25 cellular contexts compared by ENCODE assay signal in the genomic region with DNA sequence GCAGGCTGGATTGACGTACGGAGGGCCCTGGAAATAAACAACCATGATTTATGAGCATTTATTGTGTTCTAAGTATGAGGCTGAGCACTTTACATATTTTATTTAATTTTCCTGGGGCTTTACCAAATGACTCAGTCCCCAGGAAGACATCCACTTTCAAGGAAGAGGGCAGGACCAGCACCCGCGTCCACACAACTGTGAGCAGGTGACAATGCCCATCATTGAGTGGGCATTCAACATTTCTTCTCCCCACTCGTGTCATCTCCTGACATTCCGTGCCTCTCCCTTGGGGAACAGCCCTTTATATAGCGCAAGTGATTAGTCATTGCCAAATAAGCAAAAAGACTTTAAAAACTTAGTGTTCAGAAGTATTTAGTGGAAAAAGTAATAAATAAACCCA. TPM values are rescaled to one million over a fixed set of nuclear protein-coding genes. Genes with fewer than 3 reads are reported as not detected.
"Had no signal": no experiment of that assay in that cellular context is flagged by ENCODE, and none has a peak within 500 bp of the region (broad histone marks: within the 10 kb centered on the region; RNA-seq: fewer than 3 reads in every experiment).

No MANE protein-coding gene starts in this region.

- H3K4me3 ChIP-seq: body of pancreas, colonic mucosa, heart right ventricle, mucosa of descending colon, neural progenitor cell, testis had no signal

- H3K27me3 Mint-ChIP-seq: activated CD4-positive, alpha-beta memory T cell treated with anti-CD3 and anti-CD28 coated beads for 36 hours; activated naive CD8-positive, alpha-beta T cell had no signal

- H3K9me3 ChIP-seq: body of pancreas, colonic mucosa, mucosa of descending colon, testis had no signal

- ATAC-seq: activated CD4-positive, alpha-beta T cell treated with anti-CD3 and anti-CD28 coated beads for 36 hours; body of pancreas; mucosa of descending colon; naive thymus-derived CD4-positive, alpha-beta T cell; WTC11 had no signal

- H3K27me3 ChIP-seq: body of pancreas, colonic mucosa, heart right ventricle, neural progenitor cell, testis had no signal

- H3K36me3 Mint-ChIP-seq: activated CD4-positive, alpha-beta memory T cell treated with anti-CD3 and anti-CD28 coated beads for 36 hours; activated naive CD8-positive, alpha-beta T cell; immature natural killer cell; memory B cell; neural progenitor cell; WTC11 had no signal

- H3K9ac ChIP-seq: neural progenitor cell had no signal

- DNase-seq: activated CD4-positive, alpha-beta memory T cell treated with anti-CD3 and anti-CD28 coated beads for 36 hours; activated CD4-positive, alpha-beta T cell treated with anti-CD3 and anti-CD28 coated beads for 36 hours; activated T-cell treated with anti-CD3 and anti-CD28 coated beads for 4 hours; amniotic stem cell; body of pancreas; central memory CD4-positive, alpha-beta T cell; colonic mucosa; erythroblast; heart right ventricle; immature natural killer cell; kidney glomerular epithelial cell; mucosa of descending colon; naive thymus-derived CD4-positive, alpha-beta T cell; right cardiac atrium; small intestine; stimulated activated CD4-positive, alpha-beta T cell treated with anti-CD3 and anti-CD28 coated beads, Interleukin-4, amount 100 ng/mL, for 1 hour; testis had no signal

- H3K27ac Mint-ChIP-seq: activated CD4-positive, alpha-beta memory T cell treated with anti-CD3 and anti-CD28 coated beads for 36 hours; activated CD4-positive, alpha-beta T cell treated with anti-CD3 and anti-CD28 coated beads for 36 hours; activated naive CD8-positive, alpha-beta T cell; immature natural killer cell; memory B cell; naive thymus-derived CD4-positive, alpha-beta T cell; neural progenitor cell; progenitor cell of endocrine pancreas; T-helper 2 cell treated with Interferon-gamma antibody and Interleukin-4, amounts not matched to agents 5 μg/mL and 100 μg/mL, for 36 hours; WTC11 had no signal

- H3K4me2 ChIP-seq: neural progenitor cell had no signal

- H3K4me3 Mint-ChIP-seq: activated CD4-positive, alpha-beta memory T cell treated with anti-CD3 and anti-CD28 coated beads for 36 hours; activated CD4-positive, alpha-beta T cell treated with anti-CD3 and anti-CD28 coated beads for 36 hours; activated naive CD8-positive, alpha-beta T cell; immature natural killer cell; memory B cell; naive thymus-derived CD4-positive, alpha-beta T cell; neural progenitor cell; T-helper 2 cell treated with Interferon-gamma antibody and Interleukin-4, amounts not matched to agents 5 μg/mL and 100 μg/mL, for 36 hours; WTC11 had no signal

- H3K4me1 ChIP-seq: body of pancreas, colonic mucosa, neural progenitor cell, testis had no signal

- H3K36me3 ChIP-seq: colonic mucosa, heart right ventricle, neural progenitor cell had no signal

- H2AFZ ChIP-seq: neural progenitor cell had no signal

- H3K27ac ChIP-seq: body of pancreas, colonic mucosa, neural progenitor cell, testis had no signal

- H3K4me1 Mint-ChIP-seq: activated CD4-positive, alpha-beta T cell treated with anti-CD3 and anti-CD28 coated beads for 36 hours; immature natural killer cell; memory B cell; naive thymus-derived CD4-positive, alpha-beta T cell; neural progenitor cell; WTC11 had no signal

- H3K9me3 Mint-ChIP-seq: activated CD4-positive, alpha-beta memory T cell treated with anti-CD3 and anti-CD28 coated beads for 36 hours; memory B cell; neural progenitor cell; T-helper 2 cell treated with Interferon-gamma antibody and Interleukin-4, amounts not matched to agents 5 μg/mL and 100 μg/mL, for 36 hours had no signal

RNA-seq across cellular contexts. Expression of gene KCNE2, which starts 57.6 kb away (rescaled TPM):
- total RNA-seq: activated CD4-positive, alpha-beta memory T cell treated with anti-CD3 and anti-CD28 coated beads for 36 hours; activated CD4-positive, alpha-beta T cell treated with anti-CD3 and anti-CD28 coated beads for 36 hours; body of pancreas; heart right ventricle; liver; osteoblast had no signal
- polyA plus RNA-seq: naive thymus-derived CD4-positive, alpha-beta T cell had no signal
